ENCODE assay signal across 17 cellular contexts in genomic region chr5:172377856-172378255, GRCh38.
A peak's percentile ranks its signal among the peaks of the same experiment; 100 is the strongest.
DNase-seq lines count a peak whose midpoint lies in the region; ATAC-seq and TF ChIP-seq lines count a peak whose summit lies in the region.
"Had no signal": no experiment of that assay in that cellular context is flagged by ENCODE, and none has a peak within 500 bp of the region (broad histone marks: within the 10 kb centered on the region; RNA-seq: fewer than 3 reads in every experiment).

No MANE protein-coding gene starts in this region.

- no peaks in the 10 kb centered on the region for H3K36me3 Mint-ChIP-seq in natural killer cell treated with Interleukin-12 subunit alpha and Interleukin-12 subunit beta and Interleukin-15 and Interleukin-18, amount 100 ng/mL, for 72 hours
- H3K36me3 Mint-ChIP-seq in mesothelial cell of epicardium (peaks cover 51% of the 10 kb centered on the region), chondrocyte (ENCODE audit: low read depth) (peaks cover 51% of the 10 kb centered on the region)
- H3K36me3 Mint-ChIP-seq: CD4-positive, CD25-positive, alpha-beta regulatory T cell had no signal

- H3K27ac ChIP-seq in heart right ventricle, result no peak overlapping the region
- H3K27ac ChIP-seq: GM23248, KMS-11 had no signal

- H3K4me3 ChIP-seq in heart right ventricle, result no peak overlapping the region
- H3K4me3 ChIP-seq: GM23248 had no signal

- H3K27ac Mint-ChIP-seq in natural killer cell treated with Interleukin-12 subunit alpha and Interleukin-12 subunit beta and Interleukin-15 and Interleukin-18, amount 100 ng/mL, for 72 hours, result no peak overlapping the region
- no peak overlapping the region for H3K27ac Mint-ChIP-seq in mesothelial cell of epicardium
- H3K27ac Mint-ChIP-seq in chondrocyte (ENCODE audit: unreplicated experiment), result no peak overlapping the region
- H3K27ac Mint-ChIP-seq: CD4-positive, CD25-positive, alpha-beta regulatory T cell had no signal

- H3K4me1 ChIP-seq in heart right ventricle, result peaks cover 0 to 9% (median 0%) of the 10 kb centered on the region in 9 donors

- H3K9me3 ChIP-seq in heart right ventricle, result no peaks in the 10 kb centered on the region

- no peaks in the 10 kb centered on the region for H3K9me3 Mint-ChIP-seq in natural killer cell treated with Interleukin-12 subunit alpha and Interleukin-12 subunit beta and Interleukin-15 and Interleukin-18, amount 100 ng/mL, for 72 hours
- no peaks in the 10 kb centered on the region for H3K9me3 Mint-ChIP-seq in mesothelial cell of epicardium
- H3K9me3 Mint-ChIP-seq in chondrocyte (ENCODE audit: low read depth), result no peaks in the 10 kb centered on the region
- H3K9me3 Mint-ChIP-seq: CD4-positive, CD25-positive, alpha-beta regulatory T cell had no signal

- DNase-seq in Right ventricle myocardium inferior (ENCODE audit: missing footprints) (no peak), heart right ventricle (no peak), UCSD-AML1 (lab: John Stamatoyannopoulos, UW; ENCODE audit: unreplicated experiment) (peak; percentile 27), mesothelial cell of epicardium (ENCODE audit: low spot score in 2 of 2, unreplicated experiment in 2 of 2) (no peak), NCI-H2107 treated with DMSO at 0.1 percent for 48 hours (lab: John Stamatoyannopoulos, UW; ENCODE audit: unreplicated experiment) (no peak), chondrocyte (ENCODE audit: low spot score) (no peak), kidney tubule cell (ENCODE audit: low spot score) (no peak)
- no peak for DNase-seq in natural killer cell treated with Interleukin-12 subunit alpha and Interleukin-12 subunit beta and Interleukin-15 and Interleukin-18, amount 100 ng/mL, for 72 hours (ENCODE audit: low spot score)
- DNase-seq: Calu3; CD4-positive, CD25-positive, alpha-beta regulatory T cell; GM23248; NCI-H1105; NCI-H187 treated with DMSO at 0.1 percent for 48 hours; NCI-H524; SHP77 treated with DMSO at 0.1 percent for 48 hours had no signal

- H3K27me3 ChIP-seq in heart right ventricle, result no peaks in the 10 kb centered on the region

- ATAC-seq in Right ventricle myocardium inferior (peak; percentile 11), heart right ventricle (no peak)
- peak; percentile 35 to 62 for ATAC-seq in natural killer cell treated with Interleukin-12 subunit alpha and Interleukin-12 subunit beta and Interleukin-15 and Interleukin-18, amount 100 ng/mL, for 72 hours
- ATAC-seq: HCT116 had no signal

- peaks cover 0 to 80% (median 0%) of the 10 kb centered on the region in 9 donors for H3K36me3 ChIP-seq in heart right ventricle

- no peak for TF ChIP-seq CTCF in heart right ventricle (IDR thresholded peaks at IDR 0.05)
- no peak for TF ChIP-seq CTCF in mesothelial cell of epicardium (IDR thresholded peaks at IDR 0.05; ENCODE audit: unreplicated experiment)
- no peak for TF ChIP-seq CTCF in chondrocyte (IDR thresholded peaks at IDR 0.05)

- no peak overlapping the region for H3K4me3 Mint-ChIP-seq in natural killer cell treated with Interleukin-12 subunit alpha and Interleukin-12 subunit beta and Interleukin-15 and Interleukin-18, amount 100 ng/mL, for 72 hours
- H3K4me3 Mint-ChIP-seq in mesothelial cell of epicardium (no peak overlapping the region), chondrocyte (ENCODE audit: unreplicated experiment) (no peak overlapping the region)
- H3K4me3 Mint-ChIP-seq: CD4-positive, CD25-positive, alpha-beta regulatory T cell had no signal

- H3K4me1 Mint-ChIP-seq in natural killer cell treated with Interleukin-12 subunit alpha and Interleukin-12 subunit beta and Interleukin-15 and Interleukin-18, amount 100 ng/mL, for 72 hours (ENCODE audit: low read depth in 2 of 2), result peaks cover 0 to 5% of the 10 kb centered on the region in 2 donors
- H3K4me1 Mint-ChIP-seq in mesothelial cell of epicardium (no peaks in the 10 kb centered on the region), chondrocyte (ENCODE audit: low read depth) (peaks cover 14% of the 10 kb centered on the region)
- H3K4me1 Mint-ChIP-seq: CD4-positive, CD25-positive, alpha-beta regulatory T cell had no signal

- intact Hi-C loops in Right ventricle myocardium inferior (cut with DNase I), result no loop called here
- intact Hi-C loops in heart right ventricle (cut with DNase I), result no loop called here

- WGBS in heart right ventricle, 2 donors, result 74 to 88% methylated on average over 4 of the region's 4 CpGs

- H3K27me3 Mint-ChIP-seq in natural killer cell treated with Interleukin-12 subunit alpha and Interleukin-12 subunit beta and Interleukin-15 and Interleukin-18, amount 100 ng/mL, for 72 hours, result peaks cover 0 to 9% of the 10 kb centered on the region in 2 donors
- H3K27me3 Mint-ChIP-seq in mesothelial cell of epicardium (ENCODE audit: low read depth) (no peaks in the 10 kb centered on the region), chondrocyte (ENCODE audit: low read depth) (no peaks in the 10 kb centered on the region)

Comparison
In these comparisons a context has a peak if more than half of its experiments do, and no peak if none do; other contexts are left out.
1. ATAC-seq: peak in Right ventricle myocardium inferior (single experiment) and natural killer cell treated with Interleukin-12 subunit alpha and Interleukin-12 subunit beta and Interleukin-15 and Interleukin-18, amount 100 ng/mL, for 72 hours (2 of 2); none in heart right ventricle (0 of 8).